ENCODE assay signal across 18 cellular contexts in the genomic region with DNA sequence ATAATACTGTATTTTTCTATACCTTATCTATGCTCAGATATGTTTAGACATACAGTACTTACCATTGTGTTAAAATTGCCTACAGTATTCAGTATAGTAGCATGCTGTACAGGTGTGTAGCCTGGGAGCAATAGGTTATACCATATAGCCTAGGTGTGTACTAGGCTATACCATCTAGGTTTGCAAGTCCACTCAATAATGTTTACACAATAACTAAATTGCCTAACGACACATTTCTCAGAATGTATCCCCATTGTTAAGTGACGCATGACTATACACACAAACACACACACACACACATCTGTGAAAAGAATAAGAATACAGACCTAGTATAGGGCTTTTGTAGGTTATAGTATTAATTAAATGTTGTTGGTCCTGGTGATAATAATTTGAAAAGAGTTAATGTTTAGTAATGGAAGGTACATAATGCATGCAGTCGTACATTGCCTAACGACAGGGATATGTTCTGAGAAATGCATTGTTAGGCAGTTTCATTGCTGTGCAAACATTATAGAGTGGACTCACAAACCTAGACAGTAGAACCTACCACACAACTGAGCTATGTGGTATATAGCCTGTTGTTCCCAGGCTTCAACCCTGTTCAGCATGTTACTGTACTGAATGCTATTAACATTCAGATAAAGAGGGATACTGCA. TPM values are rescaled to one million over a fixed set of nuclear protein-coding genes. Genes with fewer than 3 reads are reported as not detected.
A peak's percentile ranks its signal among the peaks of the same experiment; 100 is the strongest.
DNase-seq lines count a peak whose midpoint lies in the region; ATAC-seq and TF ChIP-seq lines count a peak whose summit lies in the region.
"Had no signal": no experiment of that assay in that cellular context is flagged by ENCODE, and none has a peak within 500 bp of the region (broad histone marks: within the 10 kb centered on the region; RNA-seq: fewer than 3 reads in every experiment).

No MANE protein-coding gene starts in this region.

- no peak overlapping the region for H3K4me3 ChIP-seq in right lobe of liver
- H3K4me3 ChIP-seq: K562 had no signal

- H3K27ac ChIP-seq in right lobe of liver, result no peak overlapping the region
- H3K27ac ChIP-seq: HL-60, RWPE1 had no signal

- TF ChIP-seq POLR2A in right lobe of liver (IDR thresholded peaks at IDR 0.05), result no peak

- no peak for TF ChIP-seq CTCF in right lobe of liver (IDR thresholded peaks at IDR 0.05)

- intact Hi-C loops in right lobe of liver (cut with DNase I), result no loop called here

- 60% methylated on average over 4 of the region's 4 CpGs for WGBS in right lobe of liver (ENCODE audit: insufficient coverage, low coverage, low lambda C conversion rate, missing lambda C conversion rate)

- peaks cover 0 to 12% (median 4%) of the 10 kb centered on the region in 4 donors for H3K4me1 ChIP-seq in right lobe of liver

- DNase-seq in COLO668 (lab: John Stamatoyannopoulos, UW; ENCODE audit: unreplicated experiment) (peak; percentile 37), DMS53 (lab: John Stamatoyannopoulos, UW) (peak; percentile 87), NCI-H774 (lab: John Stamatoyannopoulos, UW) (peak; percentile 60), right lobe of liver (no peak), SKM-1 (lab: John Stamatoyannopoulos, UW; ENCODE audit: unreplicated experiment) (no peak), DMS 273 (lab: John Stamatoyannopoulos, UW; ENCODE audit: unreplicated experiment) (no peak)
- no peak for DNase-seq in activated CD4-positive, alpha-beta T cell treated with anti-CD3 and anti-CD28 coated beads, Interleukin-2, amount 50 U/mL, for 4 hours
- DNase-seq: C1 segment of cervical spinal cord, Caco-2, DMS79 treated with DMSO at 0.1 percent for 48 hours, NCI-H146, NCI-H2107, NCI-H345, NCI-H82 had no signal

- H3K36me3 ChIP-seq in right lobe of liver, result peaks cover 0 to 7% (median 0%) of the 10 kb centered on the region in 4 donors

- no peaks in the 10 kb centered on the region for H3K9me3 ChIP-seq in right lobe of liver
- H3K9me3 ChIP-seq: Caco-2 had no signal

- ATAC-seq in right lobe of liver, result peak in 3 of 4 donors; percentile 59 to 83 (median 78)
- ATAC-seq: HCT116, K562 had no signal

- H3K27me3 ChIP-seq in right lobe of liver, result no peaks in the 10 kb centered on the region

RNA-seq across cellular contexts. Expression of a gene that starts 13.6 kb away (rescaled TPM):
- total RNA-seq in right lobe of liver, result 1 to 10 TPM; 4.2 to 8.7 (median 6.8) TPM

Comparison
In these comparisons a context has a peak if more than half of its experiments do, and no peak if none do; other contexts are left out.
1. DNase-seq: peak in COLO668 (single experiment), DMS53 (single experiment) and NCI-H774 (single experiment); none in right lobe of liver (0 of 3), SKM-1 (single experiment), activated CD4-positive, alpha-beta T cell treated with anti-CD3 and anti-CD28 coated beads, Interleukin-2, amount 50 U/mL, for 4 hours (0 of 2) and DMS 273 (single experiment).